ENCODE assay signal across 8 cellular contexts in genomic region chr13:51781246-51782022, GRCh38. TPM values are rescaled to one million over a fixed set of nuclear protein-coding genes. Genes with fewer than 3 reads are reported as not detected.
DNase-seq lines count a peak whose midpoint lies in the region; ATAC-seq and TF ChIP-seq lines count a peak whose summit lies in the region.

No MANE protein-coding gene starts in this region.

- no peak overlapping the region for H2AFZ ChIP-seq in MM.1S (ENCODE audit: low read length)
- H2AFZ ChIP-seq in smooth muscle cell (ENCODE audit: low read depth): no peak overlapping the region

- no peak overlapping the region for H3K9ac ChIP-seq in MM.1S (ENCODE audit: low read length)
- H3K9ac ChIP-seq in smooth muscle cell (ENCODE audit: low read depth): no peak overlapping the region

- H3K36me3 ChIP-seq in MM.1S (replicated peaks; ENCODE audit: insufficient read depth, low read length) (no peaks in the 10 kb centered on the region), smooth muscle cell (ENCODE audit: low read depth) (no peaks in the 10 kb centered on the region)

- H3K27me3 Mint-ChIP-seq in chondrocyte (ENCODE audit: low read depth): no peaks in the 10 kb centered on the region

- no peak overlapping the region for H3K4me3 Mint-ChIP-seq in chondrocyte (ENCODE audit: unreplicated experiment)

- H4K20me1 ChIP-seq in MM.1S (ENCODE audit: insufficient read depth, low read length) (no peaks in the 10 kb centered on the region), smooth muscle cell (ENCODE audit: low read depth) (no peaks in the 10 kb centered on the region)

- H3K9me2 ChIP-seq in MM.1S (replicated peaks; ENCODE audit: insufficient read depth, low read length): no peaks in the 10 kb centered on the region

- no peaks in the 10 kb centered on the region for H3K4me1 Mint-ChIP-seq in chondrocyte (ENCODE audit: low read depth)

- no peaks in the 10 kb centered on the region for H3K79me2 ChIP-seq in MM.1S (ENCODE audit: low read length)
- no peaks in the 10 kb centered on the region for H3K79me2 ChIP-seq in smooth muscle cell (ENCODE audit: low read depth)

- TF ChIP-seq CTCF in MM.1S (IDR thresholded peaks at IDR 0.05; ENCODE audit: low read length) (0 out of 2 replicates have a peak, but pooled peaks have one; percentile 13), chondrocyte (IDR thresholded peaks at IDR 0.05) (peak; percentile 72), smooth muscle cell (IDR thresholded peaks at IDR 0.05; ENCODE audit: borderline replicate concordance, insufficient read depth, poor library complexity, severe bottlenecking) (peak; percentile 36), GM20000 (IDR thresholded peaks at IDR 0.05; ENCODE audit: extremely low read depth, missing control alignments) (no peak)

- H3K27me3 ChIP-seq in MM.1S (replicated peaks; ENCODE audit: insufficient read depth, low read length): no peaks in the 10 kb centered on the region
- no peaks in the 10 kb centered on the region for H3K27me3 ChIP-seq in smooth muscle cell (ENCODE audit: low read depth)

- peak; percentile 34 for DNase-seq in stimulated activated CD4-positive, alpha-beta T cell treated with anti-CD3 and anti-CD28 coated beads, Interleukin-15, amount 100 ng/mL, for 24 hours
- no peak for DNase-seq in stimulated activated CD4-positive, alpha-beta T cell treated with anti-CD3 and anti-CD28 coated beads, Interleukin-2, amount 100 ng/mL, for 48 hours
- DNase-seq in MM.1S (no peak), chondrocyte (ENCODE audit: low spot score) (no peak), smooth muscle cell (lab: John Stamatoyannopoulos, UW; ENCODE audit: unreplicated experiment) (no peak), GM20000 (ENCODE audit: low spot score) (no peak), NCI-H1436 (lab: John Stamatoyannopoulos, UW) (no peak)

- no peak overlapping the region for H3K4me2 ChIP-seq in MM.1S (ENCODE audit: low read depth, low read length)
- no peak overlapping the region for H3K4me2 ChIP-seq in smooth muscle cell

- H3K36me3 Mint-ChIP-seq in chondrocyte (ENCODE audit: low read depth): no peaks in the 10 kb centered on the region

- ATAC-seq in GM18870 (IDR thresholded peaks at IDR 0.05; ENCODE audit: unreplicated experiment): no peak

- no peaks in the 10 kb centered on the region for H3K4me1 ChIP-seq in MM.1S (ENCODE audit: low read length)
- H3K4me1 ChIP-seq in smooth muscle cell (ENCODE audit: low read depth): peaks cover 9% of the 10 kb centered on the region

- H3K27ac ChIP-seq in MM.1S (ENCODE audit: low read length) (no peak overlapping the region), smooth muscle cell (ENCODE audit: low read depth) (no peak overlapping the region)

- H3K4me3 ChIP-seq in MM.1S (ENCODE audit: low read length) (no peak overlapping the region), smooth muscle cell (no peak overlapping the region)

- 80% methylated on average over 15 of the region's 15 CpGs for WGBS in smooth muscle cell (ENCODE audit: low lambda C conversion rate)

- H3K27ac Mint-ChIP-seq in chondrocyte (ENCODE audit: unreplicated experiment): no peak overlapping the region

- H3F3A ChIP-seq in MM.1S (ENCODE audit: insufficient read depth, low read length) (no peaks in the 10 kb centered on the region), smooth muscle cell (ENCODE audit: low read depth) (no peaks in the 10 kb centered on the region)

- H3K9me3 ChIP-seq in MM.1S (replicated peaks; ENCODE audit: insufficient read depth, low read length) (no peaks in the 10 kb centered on the region), smooth muscle cell (replicated peaks; ENCODE audit: low read depth) (no peaks in the 10 kb centered on the region)

- no peaks in the 10 kb centered on the region for H3K9me3 Mint-ChIP-seq in chondrocyte (ENCODE audit: low read depth)

RNA-seq across cellular contexts. Expression of gene DHRS12, which starts 22.5 kb away (rescaled TPM):
- total RNA-seq in chondrocyte: 7.6 to 10.6 TPM (median 7.9 TPM) in 3 replicates
- total RNA-seq in smooth muscle cell: 4.3 and 5.7 TPM in 2 replicates
- polyA plus RNA-seq in smooth muscle cell: 9.8 and 9.9 TPM in 2 replicates
